Comparison of ENCODE assay signal across 14 cellular contexts in genomic region chr1:181077576-181078242, GRCh38. TPM values are rescaled to one million over a fixed set of nuclear protein-coding genes. Genes with fewer than 3 reads are reported as not detected.
DNase-seq lines count a peak whose midpoint lies in the region; ATAC-seq and TF ChIP-seq lines count a peak whose summit lies in the region.
"Had no signal": no experiment of that assay in that cellular context is flagged by ENCODE, and none has a peak within 500 bp of the region (broad histone marks: within the 10 kb centered on the region; RNA-seq: fewer than 3 reads in every experiment).

No MANE protein-coding gene starts in this region.

- peak overlapping the region; percentile 98 for H3K14ac ChIP-seq in IMR-90 (replicated peaks; ENCODE audit: low read depth, low read length)

- H3K9me3 ChIP-seq in IMR-90 (ENCODE audit: control insufficient read depth, insufficient read depth, low read length) = no peaks in the 10 kb centered on the region
- H3K9me3 ChIP-seq: esophagus squamous epithelium had no signal

- POLR2A ChIA-PET in IMR-90 (lab: Charles Lee; ENCODE audit: unreplicated experiment) = no interaction called here

- TF ChIP-seq RAD21 in IMR-90 (IDR thresholded peaks at IDR 0.05; ENCODE audit: low read length) = no peak

- peaks cover 10% of the 10 kb centered on the region for H3K9me1 ChIP-seq in IMR-90 (ENCODE audit: insufficient read depth, low read length)

- H3K27ac ChIP-seq in IMR-90 (ENCODE audit: insufficient read depth, low read length) = peak overlapping the region; percentile 76
- H3K27ac ChIP-seq: esophagus squamous epithelium, VCaP had no signal

- no peak for TF ChIP-seq CTCF in IMR-90 (conservative IDR thresholded peaks at IDR 0.05; ENCODE audit: low read depth, low read length)

- peak overlapping the region; percentile 81 for H3K18ac ChIP-seq in IMR-90 (ENCODE audit: low read depth, low read length)

- intact Hi-C loops in IMR-90 (cut with micrococcal nuclease) = no loop called here

- in situ Hi-C loops in IMR-90 (cut with MboI; ENCODE audit: low sequenced_read_pairs) = no loop called here

- peak overlapping the region; percentile 99 for H3K4ac ChIP-seq in IMR-90 (ENCODE audit: low read depth, low read length)

- H2BK15ac ChIP-seq in IMR-90 (ENCODE audit: low read depth, low read length) = peak overlapping the region; percentile 88

- peak overlapping the region; percentile 89 for H2AK9ac ChIP-seq in IMR-90 (replicated peaks; ENCODE audit: low read depth, low read length, poor library complexity)

- DNase-seq in AG20443 (ENCODE audit: low spot score) (peak; percentile 60), IMR-90 (peak; percentile 61), islet precursor cell (peak; percentile 73), NCI-H1105 (lab: John Stamatoyannopoulos, UW) (no peak), NCI-H774 (lab: John Stamatoyannopoulos, UW) (no peak), germinal center (ENCODE audit: low spot score) (no peak)
- no peak for DNase-seq in stimulated activated CD4-positive, alpha-beta T cell treated with anti-CD3 and anti-CD28 coated beads, Interleukin-4, amount 100 ng/mL, for 24 hours
- DNase-seq: activated T-cell treated with anti-CD3 and anti-CD28 coated beads, Interleukin-2, amount 50 U/mL, for 48 hours; C1 segment of cervical spinal cord; esophagus squamous epithelium; kidney; NCI-H2107 had no signal

- CTCF ChIA-PET in IMR-90 (lab: Yijun Ruan, JAX) = interaction anchor here (2.3 kb wide), 1 partner anchor 65 kb away, joined by 8 read pairs; no protein-coding TSS in a partner anchor

- H3K79me1 ChIP-seq in IMR-90 (ENCODE audit: low read depth in 1 of 2, low read length in 2 of 2) = peaks cover 0 to 7% of the 10 kb centered on the region in 2 experiments; a peak in 2 of 4 replicates

- H2BK20ac ChIP-seq in IMR-90 (ENCODE audit: low read depth, low read length) = peak overlapping the region; percentile 99

- H3K9ac ChIP-seq in IMR-90 (ENCODE audit: low read depth, low read length) = peak overlapping the region; percentile 31; the same call in 1 of the 2 replicates

- H2BK5ac ChIP-seq in IMR-90 (ENCODE audit: low read depth, low read length, poor library complexity, severe bottlenecking) = peak overlapping the region; percentile 95

- H3K4me3 ChIP-seq in IMR-90 (ENCODE audit: insufficient read depth, low read depth, low read length) = no peak overlapping the region
- H3K4me3 ChIP-seq: esophagus squamous epithelium had no signal

- no peaks in the 10 kb centered on the region for H3K36me3 ChIP-seq in IMR-90 (ENCODE audit: control insufficient read depth, insufficient read depth, low read length)
- H3K36me3 ChIP-seq: esophagus squamous epithelium had no signal

- BruUV-seq in IMR-90 (replicated peaks; lab: Mats Ljungman, UMichigan) = no TSS peak

- peak overlapping the region; percentile 72 for H4K5ac ChIP-seq in IMR-90 (ENCODE audit: low read depth, low read length)

- peak overlapping the region; percentile 75 to 98 for H4K8ac ChIP-seq in IMR-90 (ENCODE audit: low read depth in 2 of 2, low read length in 2 of 2)

- ATAC-seq in IMR-90 (ENCODE audit: low read depth) = peak; percentile 57
- ATAC-seq in SK-N-SH treated with all-trans-retinoic acid at 6 μM for 48 hours = peak; percentile 41

- no CpG with 5 or more reads among the region's 7 CpGs for WGBS in IMR-90 (ENCODE audit: extremely low coverage in 2 of 2, insufficient read length in 1 of 2), 2 experiments

- dilution Hi-C loops in IMR-90 (cut with HindIII; ENCODE audit: low sequenced_read_pairs, unreplicated experiment) = no loop called here

- H4K91ac ChIP-seq in IMR-90 (ENCODE audit: insufficient read depth, low read depth, low read length) = peak overlapping the region; percentile 98

- peak overlapping the region; percentile 93 for H2AK5ac ChIP-seq in IMR-90 (ENCODE audit: low read depth, low read length)

- peak overlapping the region; percentile 95 for H3K56ac ChIP-seq in IMR-90 (ENCODE audit: extremely low read depth, insufficient read depth, low read length)

- H2BK120ac ChIP-seq in IMR-90 (ENCODE audit: low read depth, low read length) = peak overlapping the region; percentile 99

- H3K4me1 ChIP-seq in IMR-90 (ENCODE audit: control insufficient read depth, insufficient read depth, low read length) = peaks cover 12% of the 10 kb centered on the region
- H3K4me1 ChIP-seq: esophagus squamous epithelium had no signal

- peak overlapping the region; percentile 80 for H2AFZ ChIP-seq in IMR-90 (replicated peaks; ENCODE audit: low read length, poor library complexity)

- no peak for TF ChIP-seq POLR2A in IMR-90 (IDR thresholded peaks at IDR 0.05; ENCODE audit: low read depth, low read length)

- H3K27me3 ChIP-seq in IMR-90 (ENCODE audit: control insufficient read depth, insufficient read depth, low read length) = no peaks in the 10 kb centered on the region

- peak overlapping the region; percentile 95 for H3K23ac ChIP-seq in IMR-90 (ENCODE audit: low read depth, low read length)

- no peaks in the 10 kb centered on the region for H4K20me1 ChIP-seq in IMR-90 (ENCODE audit: insufficient read depth, low read length)

- peak overlapping the region; percentile 34 for H3K4me2 ChIP-seq in IMR-90 (ENCODE audit: low read depth, low read length)

TF ChIP-seq in IMR-90, 13 proteins besides CTCF, POLR2A, EP300 and RAD21:
- TF ChIP-seq ELK1 (IDR thresholded peaks at IDR 0.05; ENCODE audit: borderline replicate concordance, low read depth, low read length) (no peak), FOS (IDR thresholded peaks at IDR 0.05; ENCODE audit: low read depth, low read length) (peak; percentile 19; the same call in 1 of the 2 replicates)

TF ChIP-seq in SK-N-SH treated with all-trans-retinoic acid at 6 μM for 48 hours, 23 proteins besides CTCF, POLR2A, EP300 and RAD21 (continues in another document):
- TF ChIP-seq ZNF565 (CRISPR knock-in tag; conservative IDR thresholded peaks at IDR 0.05; ENCODE audit: low read depth) (no peak), ZNF70 (CRISPR knock-in tag; IDR thresholded peaks at IDR 0.05) (no peak), PATZ1 (CRISPR knock-in tag; IDR thresholded peaks at IDR 0.05; ENCODE audit: borderline replicate concordance) (no peak), ZNF8 (CRISPR knock-in tag; IDR thresholded peaks at IDR 0.05) (no peak), CSRNP3 (CRISPR knock-in tag; IDR thresholded peaks at IDR 0.05) (no peak), PPARA (CRISPR knock-in tag; IDR thresholded peaks at IDR 0.05; ENCODE audit: borderline replicate concordance) (no peak), SNAI2 (CRISPR knock-in tag; IDR thresholded peaks at IDR 0.05) (no peak), RARB (CRISPR knock-in tag; IDR thresholded peaks at IDR 0.05) (no peak), GLIS3 (CRISPR knock-in tag; IDR thresholded peaks at IDR 0.05) (no peak), ZFP30 (CRISPR knock-in tag; IDR thresholded peaks at IDR 0.05) (no peak), ZC3H10 (CRISPR knock-in tag; IDR thresholded peaks at IDR 0.05) (no peak), ISL1 (CRISPR knock-in tag; IDR thresholded peaks at IDR 0.05) (no peak), TCF4 (CRISPR knock-in tag; IDR thresholded peaks at IDR 0.05; ENCODE audit: borderline replicate concordance) (no peak), ZFP3 (CRISPR knock-in tag; IDR thresholded peaks at IDR 0.05) (no peak), ESRRG (CRISPR knock-in tag; IDR thresholded peaks at IDR 0.05) (no peak), CSDC2 (CRISPR knock-in tag; IDR thresholded peaks at IDR 0.05) (no peak), TOX (CRISPR knock-in tag; IDR thresholded peaks at IDR 0.05; ENCODE audit: borderline replicate concordance) (no peak)

RNA-seq across cellular contexts. Expression of gene IER5, which starts 10.8 kb away (rescaled TPM):
- 15.8 and 29.4 TPM in 2 replicates for total RNA-seq in IMR-90 (2012; rRNA removed)
- 27.1 and 28.9 TPM in 2 replicates for polyA plus RNA-seq in IMR-90 (2012; rRNA removed)
- polyA plus RNA-seq in IMR-90 (2012; cell fraction: cytosol; rRNA removed) = 22.5 and 29.5 TPM in 2 replicates
- polyA plus RNA-seq in IMR-90 (2012; cell fraction: nucleus; rRNA removed; ENCODE audit: low replicate concordance) = 32.6 and 44.5 TPM in 2 replicates

RNA-seq across cellular contexts. Expression of gene MR1, which starts 43.9 kb away (rescaled TPM):
- 5.0 and 6.1 TPM in 2 replicates for total RNA-seq in IMR-90 (2012; rRNA removed)
- 5.0 and 6.0 TPM in 2 replicates for polyA plus RNA-seq in IMR-90 (2012; rRNA removed)
- 2.1 and 3.4 TPM in 2 replicates for polyA plus RNA-seq in IMR-90 (2012; cell fraction: cytosol; rRNA removed)
- polyA plus RNA-seq in IMR-90 (2012; cell fraction: nucleus; rRNA removed; ENCODE audit: low replicate concordance) = 1.8 and 4.0 TPM in 2 replicates

RNA-seq across cellular contexts. Expression of gene STX6, which starts 55.0 kb away (rescaled TPM):
- total RNA-seq in IMR-90 (2012; rRNA removed) = 31.4 and 38.0 TPM in 2 replicates
- polyA plus RNA-seq in IMR-90 (2012; rRNA removed) = 14.5 and 16.0 TPM in 2 replicates
- 8.8 and 10.4 TPM in 2 replicates for polyA plus RNA-seq in IMR-90 (2012; cell fraction: cytosol; rRNA removed)
- 7.2 and 15.5 TPM in 2 replicates for polyA plus RNA-seq in IMR-90 (2012; cell fraction: nucleus; rRNA removed; ENCODE audit: low replicate concordance)

Comparison
In these comparisons a context has a peak if more than half of its experiments do, and no peak if none do; other contexts are left out.
1. DNase-seq: peak in AG20443 (single experiment), IMR-90 (single experiment) and islet precursor cell (single experiment); none in stimulated activated CD4-positive, alpha-beta T cell treated with anti-CD3 and anti-CD28 coated beads, Interleukin-4, amount 100 ng/mL, for 24 hours (single experiment), NCI-H1105 (single experiment), NCI-H774 (single experiment) and germinal center (single experiment).